Comparison of ENCODE assay signal across 20 cellular contexts in the genomic region with DNA sequence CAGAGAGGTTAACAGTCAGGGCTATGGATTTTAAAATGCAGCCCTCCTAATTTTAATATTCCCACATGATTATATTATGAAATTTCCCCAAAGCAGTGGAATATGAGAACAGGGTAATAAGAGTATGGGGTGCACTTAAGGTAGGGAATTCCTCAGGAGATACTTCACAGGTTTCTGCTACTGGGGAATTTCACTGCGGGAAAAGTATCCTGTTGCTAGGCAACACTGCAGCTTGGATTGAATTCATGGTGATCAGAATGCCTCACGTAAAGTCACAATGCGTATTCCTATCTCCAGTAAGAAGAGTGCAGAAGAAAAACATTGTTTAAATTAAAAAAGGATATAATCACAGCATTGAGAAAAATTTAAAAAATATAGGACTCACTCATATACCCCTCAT.
A peak's percentile ranks its signal among the peaks of the same experiment; 100 is the strongest.
DNase-seq lines count a peak whose midpoint lies in the region; ATAC-seq and TF ChIP-seq lines count a peak whose summit lies in the region.
"Had no signal": no experiment of that assay in that cellular context is flagged by ENCODE, and none has a peak within 500 bp of the region (broad histone marks: within the 10 kb centered on the region; RNA-seq: fewer than 3 reads in every experiment).

No MANE protein-coding gene starts in this region.

- no peaks in the 10 kb centered on the region for H3K27me3 ChIP-seq in smooth muscle cell (ENCODE audit: low read depth)
- H3K27me3 ChIP-seq: ascending aorta, BE2C, spleen, tibial artery had no signal

- WGBS in smooth muscle cell (ENCODE audit: low lambda C conversion rate): 45% methylated on average over 3 of the region's 3 CpGs

- no peak overlapping the region for H2AFZ ChIP-seq in smooth muscle cell (ENCODE audit: low read depth)

- no peak overlapping the region for H3K27ac ChIP-seq in smooth muscle cell (ENCODE audit: low read depth)
- H3K27ac ChIP-seq: ascending aorta, heart right ventricle, RWPE1, spleen, tibial artery, WERI-Rb-1 had no signal

- TF ChIP-seq CTCF in smooth muscle cell (IDR thresholded peaks at IDR 0.05; ENCODE audit: borderline replicate concordance, insufficient read depth, poor library complexity, severe bottlenecking) (no peak), mucosa of descending colon (IDR thresholded peaks at IDR 0.05) (no peak)

- H3K4me3 ChIP-seq in smooth muscle cell: no peak overlapping the region
- H3K4me3 ChIP-seq in mucosa of descending colon: no peak overlapping the region
- H3K4me3 ChIP-seq: ascending aorta, heart right ventricle, spleen, tibial artery had no signal

- H3K4me2 ChIP-seq in smooth muscle cell: peak overlapping the region; percentile 10
- H3K4me2 ChIP-seq: SK-N-SH had no signal

- DNase-seq in NCI-H1105 treated with DMSO at 0.1 percent for 48 hours (lab: John Stamatoyannopoulos, UW) (peak; percentile 20), NCI-H1105 (lab: John Stamatoyannopoulos, UW) (no peak), NCI-H524 treated with DMSO at 0.1 percent for 48 hours (lab: John Stamatoyannopoulos, UW) (peak; percentile 0), iPS-NIHi7 (ENCODE audit: extremely low spot score) (peak; percentile 36), smooth muscle cell (lab: John Stamatoyannopoulos, UW; ENCODE audit: unreplicated experiment) (no peak), mucosa of descending colon (no peak), NCI-H774 (lab: John Stamatoyannopoulos, UW) (no peak)
- DNase-seq: activated CD4-positive, alpha-beta T cell treated with anti-CD3 and anti-CD28 coated beads, Interleukin-2, amount 50 U/mL, for 1 hour; BE2C; heart right ventricle; NCI-H187; SK-N-SH; spleen; stimulated activated CD4-positive, alpha-beta T cell treated with anti-CD3 and anti-CD28 coated beads, Interleukin-4, amount 100 ng/mL, for 24 hours; stimulated activated naive CD8-positive, alpha-beta T cell treated with anti-CD3 and anti-CD28 coated beads, Interleukin-15, Interleukin-2, amounts not matched to agents 100 U/mL and 50 U/mL, for 24 hours; tibial artery; WERI-Rb-1 had no signal

- H3K9ac ChIP-seq in smooth muscle cell (ENCODE audit: low read depth): no peak overlapping the region
- H3K9ac ChIP-seq: SK-N-SH had no signal

- H3F3A ChIP-seq in smooth muscle cell (ENCODE audit: low read depth): no peaks in the 10 kb centered on the region

- ATAC-seq in mucosa of descending colon: no peak
- no peak for ATAC-seq in HG03457 (IDR thresholded peaks at IDR 0.05; ENCODE audit: unreplicated experiment)
- ATAC-seq: heart right ventricle; stimulated activated naive CD8-positive, alpha-beta T cell treated with anti-CD3 and anti-CD28 coated beads, Interleukin-15, Interleukin-2, amounts not matched to agents 100 U/mL and 50 U/mL, for 24 hours had no signal

- no peaks in the 10 kb centered on the region for H3K9me3 ChIP-seq in smooth muscle cell (replicated peaks; ENCODE audit: low read depth)
- no peaks in the 10 kb centered on the region for H3K9me3 ChIP-seq in mucosa of descending colon
- H3K9me3 ChIP-seq: ascending aorta, BE2C, heart right ventricle, SK-N-SH, spleen, tibial artery had no signal

- H3K36me3 ChIP-seq in smooth muscle cell (ENCODE audit: low read depth) (no peaks in the 10 kb centered on the region), mucosa of descending colon (ENCODE audit: low read depth) (no peaks in the 10 kb centered on the region)
- H3K36me3 ChIP-seq: ascending aorta, BE2C, heart right ventricle, spleen, tibial artery, WERI-Rb-1 had no signal

- H4K20me1 ChIP-seq in smooth muscle cell (ENCODE audit: low read depth): no peaks in the 10 kb centered on the region

- peaks cover 18% of the 10 kb centered on the region for H3K4me1 ChIP-seq in smooth muscle cell (ENCODE audit: low read depth)
- no peaks in the 10 kb centered on the region for H3K4me1 ChIP-seq in mucosa of descending colon (ENCODE audit: low read depth)
- H3K4me1 ChIP-seq: ascending aorta, BE2C, heart right ventricle, spleen, tibial artery had no signal

- no peaks in the 10 kb centered on the region for H3K79me2 ChIP-seq in smooth muscle cell (ENCODE audit: low read depth)

- intact Hi-C loops in mucosa of descending colon (cut with DNase I, micrococcal nuclease): no loop called here

Comparison
In these comparisons a context has a peak if more than half of its experiments do, and no peak if none do; other contexts are left out.
1. DNase-seq: peak in NCI-H1105 treated with DMSO at 0.1 percent for 48 hours (single experiment), NCI-H524 treated with DMSO at 0.1 percent for 48 hours (single experiment) and iPS-NIHi7 (single experiment); none in NCI-H1105 (single experiment), smooth muscle cell (single experiment), mucosa of descending colon (0 of 3) and NCI-H774 (single experiment).